In genomic region chr1:244970661-244971523, GRCh38 we compare ENCODE assay signal across 1 cellular context.
TF ChIP-seq lines count a peak whose summit lies in the region.

No MANE protein-coding gene starts in this region.

TF ChIP-seq in HepG2, 621 proteins besides CTCF, POLR2A, EP300 and RAD21 (continued from another document and continues in another):
- peak; percentile 99 for TF ChIP-seq THAP9 (CRISPR knock-in tag; IDR thresholded peaks at IDR 0.05; ENCODE audit: borderline replicate concordance)
- TF ChIP-seq ZNF280B (CRISPR knock-in tag; IDR thresholded peaks at IDR 0.05; ENCODE audit: borderline replicate concordance), result peak; percentile 87
- TF ChIP-seq POLR2AphosphoS5 (IDR thresholded peaks at IDR 0.05; ENCODE audit: low read depth, low read length), result peak; percentile 65
- 0 out of 2 replicates have a peak, but pooled peaks have one; percentile 17 for TF ChIP-seq HNRNPUL1 (IDR thresholded peaks at IDR 0.05; ENCODE audit: low read depth, low read length)
- TF ChIP-seq SOX5 (CRISPR knock-in tag; IDR thresholded peaks at IDR 0.05; ENCODE audit: borderline replicate concordance), result 0 out of 2 replicates have a peak, but pooled peaks have one; percentile 23
- peak; percentile 71 for TF ChIP-seq RXRB (CRISPR knock-in tag; IDR thresholded peaks at IDR 0.05; ENCODE audit: borderline replicate concordance)
- TF ChIP-seq RFX3 (CRISPR knock-in tag; IDR thresholded peaks at IDR 0.05), result no peak
- no peak; the same call in none of the 2 replicates for TF ChIP-seq ELF1 (CRISPR knock-in tag; IDR thresholded peaks at IDR 0.05)
- no peak; the same call in none of the 2 replicates for TF ChIP-seq HDAC1 (CRISPR knock-in tag; IDR thresholded peaks at IDR 0.05)
- TF ChIP-seq ZBTB1 (CRISPR knock-in tag; IDR thresholded peaks at IDR 0.05; ENCODE audit: borderline replicate concordance), result no peak
- peak; percentile 81 for TF ChIP-seq ZMAT3 (CRISPR knock-in tag; conservative IDR thresholded peaks at IDR 0.05)
- TF ChIP-seq PAX8 (CRISPR knock-in tag; IDR thresholded peaks at IDR 0.05; ENCODE audit: borderline replicate concordance), result no peak
- TF ChIP-seq NFKBIZ (CRISPR knock-in tag; IDR thresholded peaks at IDR 0.05), result 0 out of 2 replicates have a peak, but pooled peaks have one; percentile 32
- TF ChIP-seq ZNF317 (CRISPR knock-in tag; IDR thresholded peaks at IDR 0.05), result no peak; the same call in 1 of the 2 replicates
- TF ChIP-seq HMG20A (CRISPR knock-in tag; IDR thresholded peaks at IDR 0.05; ENCODE audit: borderline replicate concordance), result no peak
- TF ChIP-seq SIX1 (CRISPR knock-in tag; IDR thresholded peaks at IDR 0.05; ENCODE audit: borderline replicate concordance), result no peak
- no peak; the same call in 1 of the 2 replicates for TF ChIP-seq CENPBD1 (CRISPR knock-in tag; IDR thresholded peaks at IDR 0.05; ENCODE audit: borderline replicate concordance, low read depth)
- TF ChIP-seq JUN (CRISPR knock-in tag; IDR thresholded peaks at IDR 0.05), result 0 out of 2 replicates have a peak, but pooled peaks have one; percentile 55
- TF ChIP-seq MAX (IDR thresholded peaks at IDR 0.05), result peak; percentile 59
- peak; percentile 24; the same call in 1 of the 2 replicates for TF ChIP-seq MXD1 (CRISPR knock-in tag; IDR thresholded peaks at IDR 0.05)
- TF ChIP-seq ZNF274 (CRISPR knock-in tag; IDR thresholded peaks at IDR 0.05), result peak; percentile 31; the same call in 1 of the 2 replicates
- no peak for TF ChIP-seq ZFP36L2 (CRISPR knock-in tag; IDR thresholded peaks at IDR 0.05)
- TF ChIP-seq MNT (IDR thresholded peaks at IDR 0.05), result no peak
- peak; percentile 75; the same call in 1 of the 2 replicates for TF ChIP-seq MBNL3 (CRISPR knock-in tag; conservative IDR thresholded peaks at IDR 0.05)
- TF ChIP-seq HNF1B (CRISPR knock-in tag; IDR thresholded peaks at IDR 0.05), result peak; percentile 76
- no peak for TF ChIP-seq SNAPC2 (CRISPR knock-in tag; IDR thresholded peaks at IDR 0.05)
- peak; percentile 11; the same call in 1 of the 2 replicates for TF ChIP-seq PPARG (CRISPR knock-in tag; conservative IDR thresholded peaks at IDR 0.05)
- TF ChIP-seq ARNT (IDR thresholded peaks at IDR 0.05), result no peak
- no peak for TF ChIP-seq PAWR (CRISPR knock-in tag; IDR thresholded peaks at IDR 0.05; ENCODE audit: borderline replicate concordance)
- TF ChIP-seq ZNF747 (CRISPR knock-in tag; IDR thresholded peaks at IDR 0.05; ENCODE audit: borderline replicate concordance), result peak; percentile 84
- peak; percentile 67; the same call in 1 of the 2 replicates for TF ChIP-seq MIXL1 (CRISPR knock-in tag; IDR thresholded peaks at IDR 0.05)
- no peak for TF ChIP-seq NONO (IDR thresholded peaks at IDR 0.05)
- TF ChIP-seq NONO (CRISPR knock-in tag; conservative IDR thresholded peaks at IDR 0.05), result peak; percentile 14; the same call in 1 of the 2 replicates
- no peak; the same call in 1 of the 2 replicates for TF ChIP-seq HOXA5 (CRISPR knock-in tag; IDR thresholded peaks at IDR 0.05)
- peak; percentile 55; the same call in 1 of the 2 replicates for TF ChIP-seq ZNF414 (CRISPR knock-in tag; IDR thresholded peaks at IDR 0.05)
- TF ChIP-seq ZNF382 (CRISPR knock-in tag; IDR thresholded peaks at IDR 0.05; ENCODE audit: borderline replicate concordance), result no peak
- TF ChIP-seq REL (CRISPR knock-in tag; conservative IDR thresholded peaks at IDR 0.05), result peak; percentile 68
- peak; percentile 72; the same call in 1 of the 2 replicates for TF ChIP-seq TFDP1 (CRISPR knock-in tag; IDR thresholded peaks at IDR 0.05; ENCODE audit: borderline replicate concordance)
- TF ChIP-seq ZNF136 (CRISPR knock-in tag; IDR thresholded peaks at IDR 0.05; ENCODE audit: low read depth), result 0 out of 2 replicates have a peak, but pooled peaks have one; percentile 27
- no peak for TF ChIP-seq ELK4 (CRISPR knock-in tag; IDR thresholded peaks at IDR 0.05; ENCODE audit: borderline replicate concordance)
- TF ChIP-seq SNAI1 (CRISPR knock-in tag; IDR thresholded peaks at IDR 0.05; ENCODE audit: borderline replicate concordance), result no peak; the same call in 1 of the 2 replicates
- no peak; the same call in 1 of the 2 replicates for TF ChIP-seq THRA (CRISPR knock-in tag; IDR thresholded peaks at IDR 0.05; ENCODE audit: borderline replicate concordance)
- TF ChIP-seq ZBTB20 (CRISPR knock-in tag; IDR thresholded peaks at IDR 0.05; ENCODE audit: borderline replicate concordance, low read depth), result no peak; the same call in 1 of the 2 replicates
- peak; percentile 57 for TF ChIP-seq ETV5 (CRISPR knock-in tag; IDR thresholded peaks at IDR 0.05; ENCODE audit: borderline replicate concordance)
- TF ChIP-seq ZNF7 (CRISPR knock-in tag; IDR thresholded peaks at IDR 0.05), result no peak
- TF ChIP-seq ZNF275 (CRISPR knock-in tag; IDR thresholded peaks at IDR 0.05; ENCODE audit: borderline replicate concordance), result no peak; the same call in 1 of the 2 replicates
